1 cellular context compared by ENCODE assay signal in the genomic region with DNA sequence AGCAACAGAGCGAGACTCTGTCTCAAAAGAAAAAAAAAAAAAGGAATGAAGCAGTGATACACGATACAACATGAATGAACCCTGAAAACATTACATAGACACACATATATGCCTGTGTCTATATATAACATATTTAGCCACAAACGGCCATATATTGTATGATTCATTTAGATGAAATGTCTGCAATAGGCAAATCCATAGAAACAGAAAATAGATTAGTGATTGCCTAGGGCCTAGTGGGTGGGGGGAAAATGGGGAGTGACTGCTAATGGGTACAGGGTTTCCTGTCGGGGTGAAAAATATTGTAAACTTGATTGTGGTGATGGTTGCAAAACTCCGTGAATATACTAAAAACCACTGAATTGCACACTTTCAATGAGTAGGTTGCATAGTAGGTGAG.
TF ChIP-seq lines count a peak whose summit lies in the region.

No MANE protein-coding gene starts in this region.

TF ChIP-seq in SK-N-SH, 30 proteins besides CTCF, POLR2A, EP300 and RAD21 (continued from another document):
- TF ChIP-seq, protein P1, sequence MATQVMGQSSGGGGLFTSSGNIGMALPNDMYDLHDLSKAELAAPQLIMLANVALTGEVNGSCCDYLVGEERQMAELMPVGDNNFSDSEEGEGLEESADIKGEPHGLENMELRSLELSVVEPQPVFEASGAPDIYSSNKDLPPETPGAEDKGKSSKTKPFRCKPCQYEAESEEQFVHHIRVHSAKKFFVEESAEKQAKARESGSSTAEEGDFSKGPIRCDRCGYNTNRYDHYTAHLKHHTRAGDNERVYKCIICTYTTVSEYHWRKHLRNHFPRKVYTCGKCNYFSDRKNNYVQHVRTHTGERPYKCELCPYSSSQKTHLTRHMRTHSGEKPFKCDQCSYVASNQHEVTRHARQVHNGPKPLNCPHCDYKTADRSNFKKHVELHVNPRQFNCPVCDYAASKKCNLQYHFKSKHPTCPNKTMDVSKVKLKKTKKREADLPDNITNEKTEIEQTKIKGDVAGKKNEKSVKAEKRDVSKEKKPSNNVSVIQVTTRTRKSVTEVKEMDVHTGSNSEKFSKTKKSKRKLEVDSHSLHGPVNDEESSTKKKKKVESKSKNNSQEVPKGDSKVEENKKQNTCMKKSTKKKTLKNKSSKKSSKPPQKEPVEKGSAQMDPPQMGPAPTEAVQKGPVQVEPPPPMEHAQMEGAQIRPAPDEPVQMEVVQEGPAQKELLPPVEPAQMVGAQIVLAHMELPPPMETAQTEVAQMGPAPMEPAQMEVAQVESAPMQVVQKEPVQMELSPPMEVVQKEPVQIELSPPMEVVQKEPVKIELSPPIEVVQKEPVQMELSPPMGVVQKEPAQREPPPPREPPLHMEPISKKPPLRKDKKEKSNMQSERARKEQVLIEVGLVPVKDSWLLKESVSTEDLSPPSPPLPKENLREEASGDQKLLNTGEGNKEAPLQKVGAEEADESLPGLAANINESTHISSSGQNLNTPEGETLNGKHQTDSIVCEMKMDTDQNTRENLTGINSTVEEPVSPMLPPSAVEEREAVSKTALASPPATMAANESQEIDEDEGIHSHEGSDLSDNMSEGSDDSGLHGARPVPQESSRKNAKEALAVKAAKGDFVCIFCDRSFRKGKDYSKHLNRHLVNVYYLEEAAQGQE (IDR thresholded peaks at IDR 0.05; ENCODE audit: low read depth, low read length), result no peak
